In the genomic region with DNA sequence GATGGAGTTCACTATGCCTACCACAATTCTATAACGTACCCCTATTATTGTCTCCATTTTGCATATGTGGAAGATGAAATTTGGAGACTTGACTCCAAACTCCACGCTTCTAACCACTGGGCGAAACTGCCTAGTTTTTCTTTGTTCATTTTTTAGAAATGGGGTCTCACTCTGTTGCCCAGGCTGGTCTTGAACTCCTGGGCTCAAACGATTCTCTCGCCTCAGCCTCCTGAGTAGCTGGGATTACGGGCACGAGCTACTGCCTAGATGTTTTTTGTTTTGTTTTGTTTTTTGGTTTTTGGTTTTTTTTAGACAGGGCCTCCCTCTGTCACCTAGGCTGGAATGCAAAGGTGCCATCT, we compare ENCODE assay signal across 8 cellular contexts. TPM values are rescaled to one million over a fixed set of nuclear protein-coding genes. Genes with fewer than 3 reads are reported as not detected.
DNase-seq lines count a peak whose midpoint lies in the region; ATAC-seq and TF ChIP-seq lines count a peak whose summit lies in the region.

No MANE protein-coding gene starts in this region.

- H4K20me1 ChIP-seq in PC-9 (ENCODE audit: insufficient read depth) (peaks cover 33% of the 10 kb centered on the region), fibroblast of lung (ENCODE audit: control insufficient read depth, extremely low read depth, insufficient read depth, low read length) (peaks cover 6% of the 10 kb centered on the region)

- TF ChIP-seq CTCF in PC-9 (conservative IDR thresholded peaks at IDR 0.05): peak; percentile 45; the same call in 1 of the 2 replicates
- TF ChIP-seq CTCF in fibroblast of lung (conservative IDR thresholded peaks at IDR 0.05 in 1 of 2, IDR thresholded peaks at IDR 0.05 in 1 of 2; ENCODE audit: low read depth in 1 of 2, low read length in 2 of 2): no peak
- TF ChIP-seq CTCF in spleen (IDR thresholded peaks at IDR 0.05 in 8 of 11, conservative IDR thresholded peaks at IDR 0.05 in 3 of 11): peak in 5 of 11 experiments; percentile 15 to 40 (median 34)

- H3K4me2 ChIP-seq in PC-9: peak overlapping the region; percentile 96
- H3K4me2 ChIP-seq in fibroblast of lung (ENCODE audit: extremely low read depth, insufficient read depth, low read length): peak overlapping the region; percentile 18

- DNase-seq in PC-9 (no peak), fibroblast of lung (ENCODE audit: low read depth in 2 of 2) (no peak), spleen (no peak), NCI-H774 (lab: John Stamatoyannopoulos, UW) (no peak), sciatic nerve (ENCODE audit: low spot score) (no peak)
- no peak for DNase-seq in stimulated activated CD4-positive, alpha-beta T cell treated with anti-CD3 and anti-CD28 coated beads, Interleukin-15, amount 100 ng/mL, for 24 hours
- DNase-seq in stimulated activated naive CD4-positive, alpha-beta T cell (lab: John Stamatoyannopoulos, UW): no peak

- H3K4me3 ChIP-seq in PC-9: peak overlapping the region; percentile 98; the same call in 1 of the 2 replicates
- peak overlapping the region in 1 of 4 experiments; percentile 9 for H3K4me3 ChIP-seq in fibroblast of lung (replicated peaks in 1 of 4; ENCODE audit: control extremely low read depth in 1 of 4, insufficient read depth in 1 of 4, low read depth in 3 of 4, low read length in 4 of 4)
- peak overlapping the region in 4 of 8 donors; percentile 81 to 88 (median 86) for H3K4me3 ChIP-seq in spleen

- H3K79me2 ChIP-seq in PC-9 (ENCODE audit: low read depth) (peaks cover 44% of the 10 kb centered on the region), fibroblast of lung (ENCODE audit: control insufficient read depth, insufficient read depth, low read length) (peaks cover 44% of the 10 kb centered on the region)

- H3K4me1 ChIP-seq in PC-9 (replicated peaks; ENCODE audit: insufficient read depth) (peaks cover 39% of the 10 kb centered on the region), fibroblast of lung (ENCODE audit: control insufficient read depth, extremely low read depth, insufficient read depth, low read length) (peaks cover 19% of the 10 kb centered on the region), spleen (peaks cover 16 to 47% (median 41%) of the 10 kb centered on the region in 6 donors)

- ATAC-seq in GM19452 (IDR thresholded peaks at IDR 0.05; ENCODE audit: unreplicated experiment) (peak; percentile 7), sciatic nerve (no peak)

- TF ChIP-seq POLR2A in spleen (IDR thresholded peaks at IDR 0.05): no peak

- H3K27me3 ChIP-seq in PC-9 (ENCODE audit: insufficient read depth, low read depth) (no peaks in the 10 kb centered on the region), fibroblast of lung (ENCODE audit: control insufficient read depth, insufficient read depth, low read length) (peaks cover 2% of the 10 kb centered on the region), spleen (replicated peaks in 1 of 7) (no peaks in the 10 kb centered on the region)

- H2AFZ ChIP-seq in PC-9: peak overlapping the region; percentile 89
- peak overlapping the region; percentile 68 for H2AFZ ChIP-seq in fibroblast of lung (ENCODE audit: low read length)

- H3K27ac ChIP-seq in PC-9 (peak overlapping the region; percentile 93; the same call in 1 of the 2 replicates), fibroblast of lung (ENCODE audit: insufficient read depth, low read length) (no peak overlapping the region), spleen (peak overlapping the region; percentile 88 to 98 (median 94))

- H3K9me3 ChIP-seq in PC-9 (ENCODE audit: insufficient read depth, low read depth) (no peaks in the 10 kb centered on the region), fibroblast of lung (ENCODE audit: control insufficient read depth, insufficient read depth, low read depth, low read length) (no peaks in the 10 kb centered on the region), spleen (no peaks in the 10 kb centered on the region)

- intact Hi-C loops in PC-9 (cut with micrococcal nuclease; ENCODE audit: unreplicated experiment) (loop anchor here (1.0 to 5.0 kb wide), 3 partner anchors 51 to 705 kb away; no protein-coding TSS in a partner anchor), spleen (cut with DNase I; ENCODE audit: low total_unique reads) (no loop called here), sciatic nerve (cut with DNase I) (no loop called here)

- H3K36me3 ChIP-seq in PC-9 (ENCODE audit: low read depth) (peaks cover 41% of the 10 kb centered on the region), fibroblast of lung (ENCODE audit: control insufficient read depth, insufficient read depth, low read length) (peaks cover 25% of the 10 kb centered on the region), spleen (peaks cover 0 to 34% (median 27%) of the 10 kb centered on the region in 6 donors)

- WGBS in spleen, 5 donors: 40 to 55% (median 43%) methylated on average over 7 of the region's 7 CpGs

- CTCF ChIA-PET in PC-9 (lab: Charles Lee): interaction anchor here (0.7 to 1.0 kb wide), 2 partner anchors 49 to 88 kb away, joined by 3 to 4 read pairs; no protein-coding TSS in a partner anchor

- POLR2A ChIA-PET in PC-9 (lab: Charles Lee; ENCODE audit: unreplicated experiment): interaction anchor here (0.6 to 0.9 kb wide), 3 partner anchors 12 to 90 kb away, joined by 3 read pairs; no protein-coding TSS in a partner anchor

- no peak overlapping the region for H3K9ac ChIP-seq in fibroblast of lung (ENCODE audit: insufficient read depth, low read length)

- no peaks in the 10 kb centered on the region for H3K9me2 ChIP-seq in PC-9 (ENCODE audit: insufficient read depth)

- peaks cover 40% of the 10 kb centered on the region for H3F3A ChIP-seq in PC-9 (ENCODE audit: insufficient read depth, low read depth)

- no TSS peak for BruUV-seq in PC-9 (replicated peaks; lab: Mats Ljungman, UMichigan)

RNA-seq across cellular contexts. Expression of a gene that starts 0.6 kb away (rescaled TPM):
- total RNA-seq in PC-9 (2021) (1,195 and 1,662 TPM in 2 replicates), fibroblast of lung (1,141 and 1,244 TPM in 2 replicates), spleen (1,000 to 10,000 TPM in 6 of 7 donors, 100 to 1,000 TPM in 1; 911 to 1,835 (median 1,346) TPM), sciatic nerve (1,417 TPM)
- polyA plus RNA-seq in fibroblast of lung (1,855 and 2,018 TPM in 2 replicates), spleen (1,000 to 10,000 TPM; 3,289 to 6,164 (median 6,022) TPM)
- polyA plus RNA-seq in fibroblast of lung (2012): 2,758 and 2,760 TPM in 2 replicates
- polyA minus RNA-seq in fibroblast of lung (ENCODE audit: low replicate concordance): 351 and 379 TPM in 2 replicates

RNA-seq across cellular contexts. Expression of a gene that starts 45.5 kb away (rescaled TPM):
- 0.30 and 0.37 TPM in 2 replicates for total RNA-seq in PC-9 (2021)
- total RNA-seq in fibroblast of lung: 12.1 and 16.7 TPM in 2 replicates
- 1.6 and 2.5 TPM in 2 replicates for polyA plus RNA-seq in fibroblast of lung
- polyA plus RNA-seq in fibroblast of lung (2012): 2.5 and 3.6 TPM in 2 replicates
- polyA minus RNA-seq in fibroblast of lung (ENCODE audit: low replicate concordance): 10.4 and 19.5 TPM in 2 replicates
- 10 to 100 TPM in 1 of 7 donors, 1 to 10 TPM in 6; 4.0 to 12.2 (median 8.0) TPM for total RNA-seq in spleen
- polyA plus RNA-seq in spleen: 1 to 10 TPM in 1 of 3 donors, under 1 TPM in 2; 0.78 to 2.6 (median 0.88) TPM
- 16.8 TPM for total RNA-seq in sciatic nerve
